3 cellular contexts compared by ENCODE assay signal in the genomic region with DNA sequence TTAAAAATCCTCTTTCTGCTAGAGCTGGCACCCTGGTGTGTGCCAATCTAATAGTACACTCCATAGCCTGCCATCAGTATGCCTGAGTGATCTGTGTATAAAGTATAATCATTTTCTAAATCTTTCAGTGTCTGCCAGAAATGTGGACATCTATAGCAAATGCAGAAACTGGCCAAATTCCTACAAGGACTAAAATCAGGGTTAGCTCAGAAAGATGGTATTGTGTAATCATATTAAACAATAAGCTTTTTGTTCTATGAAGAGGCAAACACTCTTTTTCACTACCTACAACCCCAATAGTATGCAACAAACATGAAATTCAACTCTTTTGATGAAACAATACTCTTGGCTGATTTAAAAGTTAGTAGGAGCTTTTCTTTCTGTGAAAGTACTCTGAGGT.
A peak's percentile ranks its signal among the peaks of the same experiment; 100 is the strongest.
TF ChIP-seq lines count a peak whose summit lies in the region.

No MANE protein-coding gene starts in this region.

TF ChIP-seq in A549, 52 proteins besides CTCF, POLR2A, EP300 and RAD21:
- no peak for TF ChIP-seq CBX8 (IDR thresholded peaks at IDR 0.05)
- no peak for TF ChIP-seq HOXB5 (CRISPR knock-in tag; IDR thresholded peaks at IDR 0.05)
- no peak for TF ChIP-seq HOXA7 (CRISPR knock-in tag; IDR thresholded peaks at IDR 0.05)
- no peak for TF ChIP-seq FOXS1 (CRISPR knock-in tag; IDR thresholded peaks at IDR 0.05)
- TF ChIP-seq FOSB (CRISPR knock-in tag; IDR thresholded peaks at IDR 0.05), result no peak
- TF ChIP-seq, protein P1, sequence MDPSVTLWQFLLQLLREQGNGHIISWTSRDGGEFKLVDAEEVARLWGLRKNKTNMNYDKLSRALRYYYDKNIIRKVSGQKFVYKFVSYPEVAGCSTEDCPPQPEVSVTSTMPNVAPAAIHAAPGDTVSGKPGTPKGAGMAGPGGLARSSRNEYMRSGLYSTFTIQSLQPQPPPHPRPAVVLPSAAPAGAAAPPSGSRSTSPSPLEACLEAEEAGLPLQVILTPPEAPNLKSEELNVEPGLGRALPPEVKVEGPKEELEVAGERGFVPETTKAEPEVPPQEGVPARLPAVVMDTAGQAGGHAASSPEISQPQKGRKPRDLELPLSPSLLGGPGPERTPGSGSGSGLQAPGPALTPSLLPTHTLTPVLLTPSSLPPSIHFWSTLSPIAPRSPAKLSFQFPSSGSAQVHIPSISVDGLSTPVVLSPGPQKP (IDR thresholded peaks at IDR 0.05; ENCODE audit: low read depth, low read length), result no peak
- TF ChIP-seq JUNB (IDR thresholded peaks at IDR 0.05), result no peak
- no peak for TF ChIP-seq JUN (IDR thresholded peaks at IDR 0.05)
- TF ChIP-seq CHD4 (IDR thresholded peaks at IDR 0.05; ENCODE audit: borderline replicate concordance), result no peak
- TF ChIP-seq RFX5 (IDR thresholded peaks at IDR 0.05), result no peak
- TF ChIP-seq, protein P2, sequence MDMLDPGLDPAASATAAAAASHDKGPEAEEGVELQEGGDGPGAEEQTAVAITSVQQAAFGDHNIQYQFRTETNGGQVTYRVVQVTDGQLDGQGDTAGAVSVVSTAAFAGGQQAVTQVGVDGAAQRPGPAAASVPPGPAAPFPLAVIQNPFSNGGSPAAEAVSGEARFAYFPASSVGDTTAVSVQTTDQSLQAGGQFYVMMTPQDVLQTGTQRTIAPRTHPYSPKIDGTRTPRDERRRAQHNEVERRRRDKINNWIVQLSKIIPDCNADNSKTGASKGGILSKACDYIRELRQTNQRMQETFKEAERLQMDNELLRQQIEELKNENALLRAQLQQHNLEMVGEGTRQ (IDR thresholded peaks at IDR 0.05), result no peak
- no peak for TF ChIP-seq ZNF302 (CRISPR knock-in tag; IDR thresholded peaks at IDR 0.05)
- no peak for TF ChIP-seq HOXB13 (CRISPR knock-in tag; IDR thresholded peaks at IDR 0.05; ENCODE audit: low read depth)
- no peak for TF ChIP-seq EHMT2 (IDR thresholded peaks at IDR 0.05; ENCODE audit: low read depth)

TF ChIP-seq in IMR-90, 13 proteins besides CTCF, POLR2A, EP300 and RAD21:
- TF ChIP-seq BHLHE40 (IDR thresholded peaks at IDR 0.05; ENCODE audit: low read depth, low read length), result no peak
- peak; percentile 79 for TF ChIP-seq CEBPB (IDR thresholded peaks at IDR 0.05; ENCODE audit: low read depth, low read length)

TF ChIP-seq in WTC11, 78 proteins besides CTCF, POLR2A, EP300 and RAD21:
- TF ChIP-seq GABPB1 (CRISPR knock-in tag; IDR thresholded peaks at IDR 0.05) (no peak), TCF7 (CRISPR knock-in tag; IDR thresholded peaks at IDR 0.05; ENCODE audit: low read depth) (no peak), TEAD1 (CRISPR knock-in tag; IDR thresholded peaks at IDR 0.05) (no peak), NFATC4 (CRISPR knock-in tag; IDR thresholded peaks at IDR 0.05) (no peak), NFE2L1 (CRISPR knock-in tag; IDR thresholded peaks at IDR 0.05) (no peak), CREM (CRISPR knock-in tag; IDR thresholded peaks at IDR 0.05) (no peak), ZNF263 (CRISPR knock-in tag; IDR thresholded peaks at IDR 0.05; ENCODE audit: low read depth) (no peak), KAT7 (CRISPR knock-in tag; IDR thresholded peaks at IDR 0.05; ENCODE audit: borderline replicate concordance) (no peak), ZNF671 (CRISPR knock-in tag; IDR thresholded peaks at IDR 0.05) (no peak), ETV6 (CRISPR knock-in tag; IDR thresholded peaks at IDR 0.05) (no peak), JUN (CRISPR knock-in tag; IDR thresholded peaks at IDR 0.05) (no peak)
- TF ChIP-seq, protein P2 (CRISPR knock-in tag; IDR thresholded peaks at IDR 0.05), result no peak
- TF ChIP-seq, protein P3, sequence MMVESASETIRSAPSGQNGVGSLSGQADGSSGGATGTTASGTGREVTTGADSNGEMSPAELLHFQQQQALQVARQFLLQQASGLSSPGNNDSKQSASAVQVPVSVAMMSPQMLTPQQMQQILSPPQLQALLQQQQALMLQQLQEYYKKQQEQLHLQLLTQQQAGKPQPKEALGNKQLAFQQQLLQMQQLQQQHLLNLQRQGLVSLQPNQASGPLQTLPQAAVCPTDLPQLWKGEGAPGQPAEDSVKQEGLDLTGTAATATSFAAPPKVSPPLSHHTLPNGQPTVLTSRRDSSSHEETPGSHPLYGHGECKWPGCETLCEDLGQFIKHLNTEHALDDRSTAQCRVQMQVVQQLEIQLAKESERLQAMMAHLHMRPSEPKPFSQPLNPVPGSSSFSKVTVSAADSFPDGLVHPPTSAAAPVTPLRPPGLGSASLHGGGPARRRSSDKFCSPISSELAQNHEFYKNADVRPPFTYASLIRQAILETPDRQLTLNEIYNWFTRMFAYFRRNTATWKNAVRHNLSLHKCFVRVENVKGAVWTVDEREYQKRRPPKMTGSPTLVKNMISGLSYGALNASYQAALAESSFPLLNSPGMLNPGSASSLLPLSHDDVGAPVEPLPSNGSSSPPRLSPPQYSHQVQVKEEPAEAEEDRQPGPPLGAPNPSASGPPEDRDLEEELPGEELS (CRISPR knock-in tag; IDR thresholded peaks at IDR 0.05), result no peak
- TF ChIP-seq, protein P4, sequence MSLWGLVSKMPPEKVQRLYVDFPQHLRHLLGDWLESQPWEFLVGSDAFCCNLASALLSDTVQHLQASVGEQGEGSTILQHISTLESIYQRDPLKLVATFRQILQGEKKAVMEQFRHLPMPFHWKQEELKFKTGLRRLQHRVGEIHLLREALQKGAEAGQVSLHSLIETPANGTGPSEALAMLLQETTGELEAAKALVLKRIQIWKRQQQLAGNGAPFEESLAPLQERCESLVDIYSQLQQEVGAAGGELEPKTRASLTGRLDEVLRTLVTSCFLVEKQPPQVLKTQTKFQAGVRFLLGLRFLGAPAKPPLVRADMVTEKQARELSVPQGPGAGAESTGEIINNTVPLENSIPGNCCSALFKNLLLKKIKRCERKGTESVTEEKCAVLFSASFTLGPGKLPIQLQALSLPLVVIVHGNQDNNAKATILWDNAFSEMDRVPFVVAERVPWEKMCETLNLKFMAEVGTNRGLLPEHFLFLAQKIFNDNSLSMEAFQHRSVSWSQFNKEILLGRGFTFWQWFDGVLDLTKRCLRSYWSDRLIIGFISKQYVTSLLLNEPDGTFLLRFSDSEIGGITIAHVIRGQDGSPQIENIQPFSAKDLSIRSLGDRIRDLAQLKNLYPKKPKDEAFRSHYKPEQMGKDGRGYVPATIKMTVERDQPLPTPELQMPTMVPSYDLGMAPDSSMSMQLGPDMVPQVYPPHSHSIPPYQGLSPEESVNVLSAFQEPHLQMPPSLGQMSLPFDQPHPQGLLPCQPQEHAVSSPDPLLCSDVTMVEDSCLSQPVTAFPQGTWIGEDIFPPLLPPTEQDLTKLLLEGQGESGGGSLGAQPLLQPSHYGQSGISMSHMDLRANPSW (CRISPR knock-in tag; conservative IDR thresholded peaks at IDR 0.05; ENCODE audit: low read depth), result no peak
